16 cellular contexts compared by ENCODE assay signal in the genomic region with DNA sequence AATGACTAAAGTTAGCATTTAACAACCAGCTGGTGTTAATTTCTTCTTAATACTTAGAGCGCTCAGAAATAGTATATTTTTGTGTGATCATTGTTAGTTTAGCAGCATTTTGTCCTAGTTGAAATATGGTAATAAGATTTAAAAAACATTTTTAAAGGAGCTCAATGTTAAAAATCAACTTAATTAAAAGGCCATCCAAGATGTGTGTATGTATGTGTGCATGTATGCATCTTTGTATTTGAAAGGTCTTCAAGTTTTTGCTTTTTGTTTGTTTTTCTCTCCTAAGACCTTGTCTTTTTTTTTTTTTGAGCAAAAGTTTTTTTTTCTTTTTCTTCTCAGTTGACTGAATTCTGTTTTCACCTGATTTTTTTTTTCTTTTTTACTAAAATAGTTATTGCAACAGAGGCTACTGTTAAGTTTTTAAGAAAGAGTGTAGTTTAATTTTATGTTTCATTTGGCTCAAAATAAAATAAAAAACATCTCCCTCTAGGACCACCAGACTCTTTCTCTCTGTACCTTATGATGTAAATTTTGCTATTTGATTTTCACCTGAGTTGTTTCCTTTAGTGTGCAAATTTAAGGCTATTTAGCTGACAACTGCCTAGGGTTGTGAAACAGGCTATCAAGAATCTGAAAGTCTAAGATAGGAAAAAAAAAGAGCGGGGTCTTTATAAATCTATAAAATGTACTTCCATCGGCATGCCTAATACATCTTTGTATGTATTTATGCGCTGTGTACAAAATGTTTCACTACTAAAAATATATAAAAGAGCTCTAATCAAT.
"Had no signal": no experiment of that assay in that cellular context is flagged by ENCODE, and none has a peak within 500 bp of the region (broad histone marks: within the 10 kb centered on the region; RNA-seq: fewer than 3 reads in every experiment).

No MANE protein-coding gene starts in this region.

- DNase-seq: activated CD4-positive, alpha-beta T cell treated with anti-CD3 and anti-CD28 coated beads, Interleukin-2, amount 50 U/mL, for 48 hours; activated CD8-positive, alpha-beta memory T cell treated with anti-CD3 and anti-CD28 coated beads, Interleukin-2, amount 10 ng/mL, durations not matched to agents 7 days and 5 days; activated gamma-delta T cell; activated T-cell treated with anti-CD3 and anti-CD28 coated beads, Interleukin-2, amount 50 U/mL, for 48 hours; gastrocnemius medialis; heart right ventricle; kidney glomerular epithelial cell; midbrain; right cardiac atrium; T-helper 1 cell; tibial artery had no signal

- H3K27ac ChIP-seq: gastrocnemius medialis, heart right ventricle, neutrophil, tibial artery, vagina had no signal

- H3K4me2 ChIP-seq: smooth muscle cell had no signal

- ATAC-seq: activated CD8-positive, alpha-beta memory T cell treated with anti-CD3 and anti-CD28 coated beads, Interleukin-2, amount 10 ng/mL, durations not matched to agents 7 days and 5 days; gastrocnemius medialis; heart right ventricle; right cardiac atrium had no signal

- H3K27me3 Mint-ChIP-seq: activated CD8-positive, alpha-beta memory T cell treated with anti-CD3 and anti-CD28 coated beads, Interleukin-2, amount 10 ng/mL, durations not matched to agents 7 days and 5 days had no signal

- H3K4me1 ChIP-seq: gastrocnemius medialis, vagina had no signal

- H3K27me3 ChIP-seq: gastrocnemius medialis, heart right ventricle, neutrophil, tibial artery, vagina had no signal

- H3K27ac Mint-ChIP-seq: activated CD8-positive, alpha-beta memory T cell treated with anti-CD3 and anti-CD28 coated beads, Interleukin-2, amount 10 ng/mL, durations not matched to agents 7 days and 5 days had no signal

- H3K36me3 ChIP-seq: gastrocnemius medialis, heart right ventricle, neutrophil, tibial artery, vagina had no signal

- FAIRE-seq: astrocyte, TTC549 had no signal

- H3K4me3 Mint-ChIP-seq: activated CD8-positive, alpha-beta memory T cell treated with anti-CD3 and anti-CD28 coated beads, Interleukin-2, amount 10 ng/mL, durations not matched to agents 7 days and 5 days had no signal

- H3K4me3 ChIP-seq: gastrocnemius medialis, heart right ventricle, smooth muscle cell, tibial artery, vagina had no signal

- H3K9me3 ChIP-seq: gastrocnemius medialis, neutrophil, tibial artery, vagina had no signal
